ENCODE assay signal across 8 cellular contexts in genomic region chr3:140898340-140899180, GRCh38.
DNase-seq lines count a peak whose midpoint lies in the region; ATAC-seq, FAIRE-seq and TF ChIP-seq lines count a peak whose summit lies in the region.

No MANE protein-coding gene starts in this region.

- H3K4me3 ChIP-seq in WI38 (ENCODE audit: low read depth, low read length) = no peak overlapping the region
- H3K4me3 ChIP-seq in retinal pigment epithelial cell (ENCODE audit: low read length) = no peak overlapping the region

- DNase-seq in DMS53 treated with DMSO at 0.1 percent for 48 hours (lab: John Stamatoyannopoulos, UW; ENCODE audit: unreplicated experiment) (peak; percentile 66), H54 (ENCODE audit: insufficient read length, low spot score) (peak; percentile 12), NCI-H2029 treated with DMSO at 0.1 percent for 48 hours (lab: John Stamatoyannopoulos, UW) (peak; percentile 60), glomerular visceral epithelial cell (ENCODE audit: extremely low spot score) (peak; percentile 64), retinal pigment epithelial cell (ENCODE audit: low read depth) (peak; percentile 32)
- no peak for DNase-seq in activated CD8-positive, alpha-beta memory T cell treated with anti-CD3 and anti-CD28 coated beads for 24 hours

- FAIRE-seq in H54 (lab: Jason Lieb, UNC) = no peak

- no peak for TF ChIP-seq POLR2A in H54 (IDR thresholded peaks at IDR 0.05; ENCODE audit: low read depth, low read length)

- TF ChIP-seq CTCF in WI38 (IDR thresholded peaks at IDR 0.05; ENCODE audit: low read depth, low read length) (peak; percentile 32; the same call in 1 of the 2 replicates), retinal pigment epithelial cell (conservative IDR thresholded peaks at IDR 0.05; ENCODE audit: low read depth, low read length) (peak; percentile 69)

- ATAC-seq in GM21723 (IDR thresholded peaks at IDR 0.05; ENCODE audit: unreplicated experiment) = no peak
